ENCODE assay signal across 20 cellular contexts in the genomic region with DNA sequence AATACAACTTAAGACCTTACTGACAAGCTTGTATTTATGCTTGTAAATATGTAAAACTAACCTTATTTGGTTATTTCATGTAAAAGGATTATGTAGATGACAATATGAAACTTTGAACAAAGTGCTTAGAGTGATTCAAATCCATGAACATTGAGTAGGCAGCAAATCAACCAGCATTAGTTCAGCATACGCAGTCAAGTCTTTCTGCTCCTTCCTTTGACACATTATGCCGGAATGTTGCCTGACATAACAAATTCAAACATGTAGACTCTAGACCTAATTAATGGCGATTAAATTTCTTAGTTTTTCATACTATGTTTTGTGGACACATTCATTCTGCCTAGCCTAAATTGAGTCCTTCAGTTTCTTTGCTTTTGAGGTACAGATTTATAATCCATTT.
DNase-seq lines count a peak whose midpoint lies in the region; ATAC-seq, FAIRE-seq and TF ChIP-seq lines count a peak whose summit lies in the region.
"Had no signal": no experiment of that assay in that cellular context is flagged by ENCODE, and none has a peak within 500 bp of the region (broad histone marks: within the 10 kb centered on the region; RNA-seq: fewer than 3 reads in every experiment).

No MANE protein-coding gene starts in this region.

- H3K36me3 Mint-ChIP-seq in endodermal cell (ENCODE audit: low read depth) (peaks cover 6% of the 10 kb centered on the region), neural progenitor cell (no peaks in the 10 kb centered on the region), type B pancreatic cell (peaks cover 3% of the 10 kb centered on the region)
- H3K36me3 Mint-ChIP-seq in CD4-positive, alpha-beta T cell (ENCODE audit: low read depth): no peaks in the 10 kb centered on the region
- H3K36me3 Mint-ChIP-seq: naive thymus-derived CD8-positive, alpha-beta T cell had no signal

- H3K4me2 ChIP-seq in neural progenitor cell (peak overlapping the region; percentile 93), MM.1S (ENCODE audit: low read depth, low read length) (no peak overlapping the region)

- POLR2A ChIA-PET in RWPE1 (lab: Yijun Ruan, JAX; ENCODE audit: low non-redundant PET): no interaction called here
- POLR2A ChIA-PET in CD4-positive, alpha-beta T cell (lab: Charles Lee): no interaction called here

- H3K27me3 Mint-ChIP-seq in endodermal cell (ENCODE audit: insufficient read depth): no peaks in the 10 kb centered on the region
- H3K27me3 Mint-ChIP-seq in neural progenitor cell (ENCODE audit: insufficient read depth, low read depth): no peaks in the 10 kb centered on the region
- H3K27me3 Mint-ChIP-seq in type B pancreatic cell: no peaks in the 10 kb centered on the region
- no peaks in the 10 kb centered on the region for H3K27me3 Mint-ChIP-seq in CD4-positive, alpha-beta T cell
- H3K27me3 Mint-ChIP-seq: activated CD4-positive, alpha-beta T cell treated with anti-CD3 and anti-CD28 coated beads, Interleukin-2, amount 10 ng/mL, durations not matched to agents 7 days and 5 days had no signal

- peak; percentile 55 for DNase-seq in RWPE1 (ENCODE audit: low spot score)
- no peak for DNase-seq in endodermal cell
- no peak for DNase-seq in neural progenitor cell (ENCODE audit: low spot score)
- no peak for DNase-seq in type B pancreatic cell (ENCODE audit: extremely low spot score, unreplicated experiment)
- DNase-seq in CD4-positive, alpha-beta T cell: no peak
- DNase-seq in GM12892 (ENCODE audit: insufficient read length): no peak
- DNase-seq in MM.1S: no peak
- DNase-seq: activated CD4-positive, alpha-beta T cell treated with anti-CD3 and anti-CD28 coated beads, Interleukin-2, amount 10 ng/mL, durations not matched to agents 7 days and 5 days; activated CD8-positive, alpha-beta memory T cell treated with anti-CD3 and anti-CD28 coated beads, Interleukin-2, amount 50 U/mL, for 4 hours; activated gamma-delta T cell; AML-193; amniotic stem cell; effector memory CD8-positive, alpha-beta T cell; mesenchymal stem cell; naive thymus-derived CD8-positive, alpha-beta T cell; NCI-H1417 treated with DMSO at 0.1 percent for 48 hours; SIG-M5; stimulated activated CD4-positive, alpha-beta T cell treated with anti-CD3 and anti-CD28 coated beads, Interleukin-15, amount 100 ng/mL, for 24 hours; thyroid gland had no signal

- H3F3A ChIP-seq in neural progenitor cell (ENCODE audit: low read depth): peaks cover 35% of the 10 kb centered on the region
- H3F3A ChIP-seq in MM.1S (ENCODE audit: insufficient read depth, low read length): peaks cover 12% of the 10 kb centered on the region; the same call in 1 of the 2 replicates

- intact Hi-C loops in CD4-positive, alpha-beta T cell (cut with DNase I, micrococcal nuclease): no loop called here

- WGBS in endodermal cell (ENCODE audit: insufficient coverage in 1 of 2, insufficient read length in 1 of 2), 2 experiments: 89 to 97% methylated on average over 3 of the region's 3 CpGs

- H3K4me1 ChIP-seq in endodermal cell (ENCODE audit: control insufficient read depth, insufficient read depth, low read length): peaks cover 7% of the 10 kb centered on the region
- H3K4me1 ChIP-seq in neural progenitor cell: peaks cover 76% of the 10 kb centered on the region
- peaks cover 28% of the 10 kb centered on the region for H3K4me1 ChIP-seq in MM.1S (ENCODE audit: low read length)

- H3K4me3 Mint-ChIP-seq in endodermal cell (no peak overlapping the region), neural progenitor cell (peak overlapping the region; percentile 92), type B pancreatic cell (peak overlapping the region; percentile 80)
- H3K4me3 Mint-ChIP-seq in CD4-positive, alpha-beta T cell: no peak overlapping the region
- H3K4me3 Mint-ChIP-seq: activated CD4-positive, alpha-beta T cell treated with anti-CD3 and anti-CD28 coated beads, Interleukin-2, amount 10 ng/mL, durations not matched to agents 7 days and 5 days; effector memory CD8-positive, alpha-beta T cell; naive thymus-derived CD8-positive, alpha-beta T cell had no signal

- CTCF ChIA-PET in RWPE1 (lab: Yijun Ruan, JAX): interaction anchor here (0.6 kb wide), 1 partner anchor 997 kb away, joined by 8 read pairs; no protein-coding TSS in a partner anchor
- CTCF ChIA-PET in CD4-positive, alpha-beta T cell (lab: Charles Lee): no interaction called here

- H3K27ac ChIP-seq in RWPE1: no peak overlapping the region
- H3K27ac ChIP-seq in endodermal cell (ENCODE audit: low read depth, low read length): no peak overlapping the region
- no peak overlapping the region for H3K27ac ChIP-seq in neural progenitor cell
- H3K27ac ChIP-seq in CD4-positive, alpha-beta T cell (ENCODE audit: low read depth, low read length): no peak overlapping the region
- H3K27ac ChIP-seq in MM.1S (ENCODE audit: low read length): no peak overlapping the region
- H3K27ac ChIP-seq: thyroid gland had no signal

- H3K9me3 ChIP-seq in endodermal cell (ENCODE audit: control insufficient read depth, low read length): no peaks in the 10 kb centered on the region
- no peaks in the 10 kb centered on the region for H3K9me3 ChIP-seq in neural progenitor cell (ENCODE audit: low read depth)
- H3K9me3 ChIP-seq in CD4-positive, alpha-beta T cell (ENCODE audit: control insufficient read depth, low read length): no peaks in the 10 kb centered on the region
- no peaks in the 10 kb centered on the region for H3K9me3 ChIP-seq in MM.1S (replicated peaks; ENCODE audit: insufficient read depth, low read length)
- H3K9me3 ChIP-seq: thyroid gland had no signal

- H3K36me3 ChIP-seq in endodermal cell (ENCODE audit: control insufficient read depth, insufficient read depth, low read length) (no peaks in the 10 kb centered on the region), neural progenitor cell (no peaks in the 10 kb centered on the region), MM.1S (replicated peaks; ENCODE audit: insufficient read depth, low read length) (no peaks in the 10 kb centered on the region)
- H3K36me3 ChIP-seq: thyroid gland had no signal

- TF ChIP-seq POLR2A in GM12892 (IDR thresholded peaks at IDR 0.05; ENCODE audit: low read depth, low read length): no peak

- H3K9me3 Mint-ChIP-seq in endodermal cell: no peaks in the 10 kb centered on the region
- H3K9me3 Mint-ChIP-seq in neural progenitor cell: no peaks in the 10 kb centered on the region
- no peaks in the 10 kb centered on the region for H3K9me3 Mint-ChIP-seq in type B pancreatic cell
- no peaks in the 10 kb centered on the region for H3K9me3 Mint-ChIP-seq in CD4-positive, alpha-beta T cell
- H3K9me3 Mint-ChIP-seq: activated CD4-positive, alpha-beta T cell treated with anti-CD3 and anti-CD28 coated beads, Interleukin-2, amount 10 ng/mL, durations not matched to agents 7 days and 5 days; effector memory CD8-positive, alpha-beta T cell; naive thymus-derived CD8-positive, alpha-beta T cell had no signal

- H2AFZ ChIP-seq in neural progenitor cell (replicated peaks): no peak overlapping the region
- H2AFZ ChIP-seq in MM.1S (ENCODE audit: low read length): no peak overlapping the region

- H3K27me3 ChIP-seq in endodermal cell (ENCODE audit: control insufficient read depth, insufficient read depth, low read length, poor library complexity, severe bottlenecking) (no peaks in the 10 kb centered on the region), neural progenitor cell (no peaks in the 10 kb centered on the region), MM.1S (replicated peaks; ENCODE audit: insufficient read depth, low read length) (no peaks in the 10 kb centered on the region)
- H3K27me3 ChIP-seq in CD4-positive, alpha-beta T cell (ENCODE audit: control insufficient read depth, insufficient read depth, low read length): peaks cover 3% of the 10 kb centered on the region
- H3K27me3 ChIP-seq: thyroid gland had no signal

- no peak overlapping the region for H3K9ac ChIP-seq in endodermal cell (ENCODE audit: extremely low read depth, low read length, poor library complexity, severe bottlenecking)
- H3K9ac ChIP-seq in neural progenitor cell: no peak overlapping the region
- H3K9ac ChIP-seq in MM.1S (ENCODE audit: low read length): no peak overlapping the region

- FAIRE-seq in GM12892 (lab: Jason Lieb, UNC): no peak
- FAIRE-seq: H1 had no signal

- H3K4me1 Mint-ChIP-seq in endodermal cell (peaks cover 47% of the 10 kb centered on the region), neural progenitor cell (peaks cover 54% of the 10 kb centered on the region), type B pancreatic cell (ENCODE audit: unreplicated experiment) (peaks cover 6% of the 10 kb centered on the region)
- no peaks in the 10 kb centered on the region for H3K4me1 Mint-ChIP-seq in CD4-positive, alpha-beta T cell (ENCODE audit: low read depth)
- H3K4me1 Mint-ChIP-seq: activated CD4-positive, alpha-beta T cell treated with anti-CD3 and anti-CD28 coated beads, Interleukin-2, amount 10 ng/mL, durations not matched to agents 7 days and 5 days; naive thymus-derived CD8-positive, alpha-beta T cell had no signal

- ATAC-seq in CD4-positive, alpha-beta T cell (ENCODE audit: poor library complexity): no peak
- ATAC-seq: effector memory CD8-positive, alpha-beta T cell; naive thymus-derived CD8-positive, alpha-beta T cell had no signal

- H3K27ac Mint-ChIP-seq in endodermal cell: no peak overlapping the region
- peak overlapping the region; percentile 14 for H3K27ac Mint-ChIP-seq in neural progenitor cell
- H3K27ac Mint-ChIP-seq in type B pancreatic cell: no peak overlapping the region
- H3K27ac Mint-ChIP-seq in CD4-positive, alpha-beta T cell: no peak overlapping the region
- H3K27ac Mint-ChIP-seq: activated CD4-positive, alpha-beta T cell treated with anti-CD3 and anti-CD28 coated beads, Interleukin-2, amount 10 ng/mL, durations not matched to agents 7 days and 5 days; effector memory CD8-positive, alpha-beta T cell; naive thymus-derived CD8-positive, alpha-beta T cell had no signal

- H3K79me2 ChIP-seq in neural progenitor cell (ENCODE audit: low read depth): peaks cover 93% of the 10 kb centered on the region
- H3K79me2 ChIP-seq in MM.1S (ENCODE audit: low read length): 0 out of 2 replicates have a peak, but pooled peaks cover 7% of the 10 kb centered on the region

- H3K4me3 ChIP-seq in endodermal cell (ENCODE audit: low read length) (peak overlapping the region; percentile 13), neural progenitor cell (peak overlapping the region; percentile 61), MM.1S (ENCODE audit: low read length) (no peak overlapping the region)
- H3K4me3 ChIP-seq: thyroid gland had no signal

- H3K9me2 ChIP-seq in MM.1S (replicated peaks; ENCODE audit: insufficient read depth, low read length): no peaks in the 10 kb centered on the region

- TF ChIP-seq CTCF in RWPE1 (conservative IDR thresholded peaks at IDR 0.05; ENCODE audit: low read depth): no peak
- TF ChIP-seq CTCF in endodermal cell (conservative IDR thresholded peaks at IDR 0.05): no peak
- TF ChIP-seq CTCF in neural progenitor cell (IDR thresholded peaks at IDR 0.05): no peak
- TF ChIP-seq CTCF in type B pancreatic cell (conservative IDR thresholded peaks at IDR 0.05): no peak
- TF ChIP-seq CTCF in CD4-positive, alpha-beta T cell (IDR thresholded peaks at IDR 0.05): no peak
- TF ChIP-seq CTCF in MM.1S (IDR thresholded peaks at IDR 0.05; ENCODE audit: low read length): no peak

- H4K20me1 ChIP-seq in neural progenitor cell (ENCODE audit: low read depth) (peaks cover 62% of the 10 kb centered on the region), MM.1S (ENCODE audit: insufficient read depth, low read length) (no peaks in the 10 kb centered on the region)

Comparison
In these comparisons a context has a peak if more than half of its experiments do, and no peak if none do; other contexts are left out.
1. H3K4me3 Mint-ChIP-seq: peak in neural progenitor cell (single experiment) and type B pancreatic cell (single experiment); none in endodermal cell (single experiment) and CD4-positive, alpha-beta T cell (single experiment).